In the genomic region with DNA sequence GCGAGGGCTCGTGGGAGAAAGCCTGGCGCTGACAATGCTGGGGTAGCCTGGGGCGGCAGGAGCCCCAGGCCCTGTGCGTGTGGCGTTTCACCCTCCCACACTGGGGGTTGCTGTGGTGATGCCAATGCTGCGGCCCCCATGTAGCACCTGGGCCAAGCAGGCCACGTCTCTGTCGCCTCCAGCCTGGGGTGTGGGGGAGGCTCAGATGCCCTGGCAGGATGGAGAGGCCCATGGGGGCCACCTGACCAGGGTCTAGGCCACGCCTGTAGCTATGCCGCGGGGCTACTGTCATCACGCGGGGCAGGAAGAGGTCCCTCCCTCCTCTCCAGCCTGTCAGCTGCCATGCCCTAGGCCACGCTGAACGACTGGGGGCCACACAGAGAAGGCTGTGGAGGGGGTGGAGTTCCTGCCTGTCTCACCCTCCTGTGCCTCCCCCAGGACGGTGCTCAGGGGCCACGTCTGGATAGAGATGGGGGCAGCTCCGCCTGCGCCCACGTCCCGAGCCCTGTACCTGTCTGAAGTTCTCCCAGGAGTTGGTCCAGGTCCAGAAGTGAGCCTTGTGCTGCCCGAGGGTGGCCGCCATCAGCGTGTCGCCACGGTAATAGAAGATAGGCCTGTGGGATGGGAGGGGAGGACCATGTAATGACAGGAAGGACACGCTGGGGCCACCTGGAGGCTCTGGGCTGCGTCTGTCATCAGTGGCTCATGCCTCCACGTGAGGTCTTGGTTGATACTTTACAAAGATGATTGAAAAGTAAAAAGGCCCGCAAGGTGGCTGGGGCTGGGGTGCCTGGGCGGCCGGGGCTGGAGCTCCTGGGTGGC, we compare ENCODE assay signal across 13 cellular contexts. TPM values are rescaled to one million over a fixed set of nuclear protein-coding genes. Genes with fewer than 3 reads are reported as not detected.
A peak's percentile ranks its signal among the peaks of the same experiment; 100 is the strongest.
DNase-seq lines count a peak whose midpoint lies in the region; ATAC-seq and TF ChIP-seq lines count a peak whose summit lies in the region.
"Had no signal": no experiment of that assay in that cellular context is flagged by ENCODE, and none has a peak within 500 bp of the region (broad histone marks: within the 10 kb centered on the region; RNA-seq: fewer than 3 reads in every experiment).

No MANE protein-coding gene starts in this region.

- H3K4me2 ChIP-seq in HCT116 (ENCODE audit: low read length) = no peak overlapping the region
- H3K4me2 ChIP-seq in neuronal stem cell (ENCODE audit: insufficient read depth, low read length, poor library complexity, severe bottlenecking) = no peak overlapping the region
- H3K4me2 ChIP-seq: BLaER1, KMS-11 had no signal

- no TSS peak for BruUV-seq in HCT116 (replicated peaks; lab: Mats Ljungman, UMichigan)

- TF ChIP-seq POLR2A in HCT116 (IDR thresholded peaks at IDR 0.05; ENCODE audit: borderline replicate concordance, extremely low read depth, insufficient read depth, insufficient read length) = no peak

- H3K27me3 ChIP-seq in HCT116 (ENCODE audit: insufficient read depth, low read length) = no peaks in the 10 kb centered on the region
- H3K27me3 ChIP-seq in neuronal stem cell (ENCODE audit: control insufficient read depth in 3 of 3, insufficient read depth in 3 of 3, low read depth in 1 of 3, low read length in 3 of 3) = no peaks in the 10 kb centered on the region
- H3K27me3 ChIP-seq: BLaER1 had no signal

- TF ChIP-seq RAD21 in HCT116 (IDR thresholded peaks at IDR 0.05; ENCODE audit: low read depth) = no peak

- peak overlapping the region; percentile 37 for H2BK15ac ChIP-seq in neuronal stem cell (ENCODE audit: low read length)

- no peak overlapping the region for H3K9ac ChIP-seq in HCT116 (ENCODE audit: low read length)
- H3K9ac ChIP-seq in neuronal stem cell (ENCODE audit: low read depth, low read length, poor library complexity) = no peak overlapping the region
- H3K9ac ChIP-seq: BLaER1, GM23248, KMS-11 had no signal

- H3K14ac ChIP-seq in neuronal stem cell (ENCODE audit: low read length) = no peak overlapping the region

- H3K27me3 Mint-ChIP-seq in activated T-cell treated with anti-CD3 and anti-CD28 coated beads, Interleukin-2, amount 50 U/mL, for 72 hours (ENCODE audit: low read depth) = no peaks in the 10 kb centered on the region
- H3K27me3 Mint-ChIP-seq: CD8-positive, alpha-beta memory T cell; IgD-negative memory B cell had no signal

- H3K79me2 ChIP-seq in HCT116 (ENCODE audit: insufficient read depth, low read length) = no peaks in the 10 kb centered on the region

- H3K27ac ChIP-seq in HCT116 (ENCODE audit: low read depth, low read length) (no peak overlapping the region), RWPE1 (peak overlapping the region; percentile 83), neuronal stem cell (replicated peaks; ENCODE audit: low read length) (no peak overlapping the region)
- H3K27ac ChIP-seq: BLaER1, GM23248, KMS-11 had no signal

- H3K36me3 Mint-ChIP-seq in activated T-cell treated with anti-CD3 and anti-CD28 coated beads, Interleukin-2, amount 50 U/mL, for 72 hours (ENCODE audit: insufficient read depth in 2 of 2) = no peaks in the 10 kb centered on the region
- H3K36me3 Mint-ChIP-seq: IgD-negative memory B cell had no signal

- H3K4me3 ChIP-seq in HCT116 (replicated peaks in 1 of 2; ENCODE audit: low read depth in 1 of 2, low read length in 2 of 2) (no peak overlapping the region), neuronal stem cell (ENCODE audit: low read length in 2 of 2) (no peak overlapping the region)
- H3K4me3 ChIP-seq: BLaER1, GM23248 had no signal

- H3K4me3 Mint-ChIP-seq in activated T-cell treated with anti-CD3 and anti-CD28 coated beads, Interleukin-2, amount 50 U/mL, for 72 hours = no peak overlapping the region
- H3K4me3 Mint-ChIP-seq: CD8-positive, alpha-beta memory T cell; IgD-negative memory B cell had no signal

- POLR2A ChIA-PET in HCT116 (lab: Charles Lee) (no interaction called here), RWPE1 (lab: Yijun Ruan, JAX; ENCODE audit: low non-redundant PET) (no interaction called here)

- no peak overlapping the region for H3K18ac ChIP-seq in neuronal stem cell (ENCODE audit: low read length)

- no peaks in the 10 kb centered on the region for H3K4me1 Mint-ChIP-seq in activated T-cell treated with anti-CD3 and anti-CD28 coated beads, Interleukin-2, amount 50 U/mL, for 72 hours (ENCODE audit: low read depth)
- H3K4me1 Mint-ChIP-seq: CD8-positive, alpha-beta memory T cell; IgD-negative memory B cell had no signal

- H3K23ac ChIP-seq in neuronal stem cell (ENCODE audit: low read depth, low read length, poor library complexity) = no peak overlapping the region

- CTCF ChIA-PET in HCT116 (lab: Charles Lee) (no interaction called here), RWPE1 (lab: Yijun Ruan, JAX) (interaction anchor here (0.8 kb wide), 1 partner anchor 9 kb away, joined by 3 read pairs; no protein-coding TSS in a partner anchor)

- H3K36me3 ChIP-seq in HCT116 (ENCODE audit: control insufficient read depth in 1 of 2, insufficient read depth in 2 of 2, low read length in 2 of 2) = no peaks in the 10 kb centered on the region
- H3K36me3 ChIP-seq in neuronal stem cell (replicated peaks in 1 of 2; ENCODE audit: control insufficient read depth in 2 of 2, insufficient read depth in 2 of 2, low read length in 2 of 2) = no peaks in the 10 kb centered on the region

- H3K27ac Mint-ChIP-seq in activated T-cell treated with anti-CD3 and anti-CD28 coated beads, Interleukin-2, amount 50 U/mL, for 72 hours = no peak overlapping the region
- H3K27ac Mint-ChIP-seq: IgD-negative memory B cell had no signal

- no peak overlapping the region for H3K4ac ChIP-seq in neuronal stem cell (ENCODE audit: low read length)

- no peak overlapping the region for H2AK5ac ChIP-seq in neuronal stem cell (ENCODE audit: low read depth, low read length)

- intact Hi-C loops in HCT116 (cut with micrococcal nuclease) = no loop called here

- ATAC-seq in HCT116 = peak; percentile 41; the same call in 1 of the 2 replicates
- no peak for ATAC-seq in activated T-cell treated with anti-CD3 and anti-CD28 coated beads, Interleukin-2, amount 50 U/mL, for 72 hours (replicated peaks in 1 of 2)

- H4K91ac ChIP-seq in neuronal stem cell (ENCODE audit: low read depth, low read length, poor library complexity) = no peak overlapping the region

- H4K8ac ChIP-seq in neuronal stem cell (ENCODE audit: low read depth, low read length) = peak overlapping the region; percentile 92

- H3K9me3 ChIP-seq in HCT116 (ENCODE audit: control insufficient read depth in 1 of 2, insufficient read depth in 1 of 2, low read depth in 1 of 2, low read length in 2 of 2) (no peaks in the 10 kb centered on the region), neuronal stem cell (replicated peaks in 1 of 2; ENCODE audit: control insufficient read depth in 2 of 2, insufficient read depth in 1 of 2, low read depth in 1 of 2, low read length in 2 of 2) (no peaks in the 10 kb centered on the region)
- H3K9me3 ChIP-seq: BLaER1, Caco-2 had no signal

- RAD21 ChIA-PET in HCT116 (lab: Charles Lee; ENCODE audit: low non-redundant PET in 1 of 2, low total read pairs in 2 of 2, uncharacterized antibody in 2 of 2, unreplicated experiment in 2 of 2) = no interaction called here

- whole genome bisulfite sequencing in neuronal stem cell (ENCODE audit: extremely low coverage in 2 of 2, insufficient read length in 2 of 2, insufficient replicate concordance in 1 of 2), 2 donors = no CpG with 5 or more reads among the region's 33 CpGs

- H2AFZ ChIP-seq in HCT116 (ENCODE audit: low read depth, low read length, poor library complexity, severe bottlenecking) = no peak overlapping the region
- H2AFZ ChIP-seq in neuronal stem cell (ENCODE audit: low read length) = no peak overlapping the region
- H2AFZ ChIP-seq: GM23248 had no signal

- no peak for TF ChIP-seq CTCF in HCT116 (IDR thresholded peaks at IDR 0.05 in 2 of 3, conservative IDR thresholded peaks at IDR 0.05 in 1 of 3; ENCODE audit: borderline replicate concordance in 1 of 3, insufficient read depth in 1 of 3, low read depth in 2 of 3, low read length in 2 of 3)
- TF ChIP-seq CTCF in RWPE1 (conservative IDR thresholded peaks at IDR 0.05; ENCODE audit: low read depth) = no peak

- H3K9me3 Mint-ChIP-seq in activated T-cell treated with anti-CD3 and anti-CD28 coated beads, Interleukin-2, amount 50 U/mL, for 72 hours = no peaks in the 10 kb centered on the region
- H3K9me3 Mint-ChIP-seq: CD8-positive, alpha-beta memory T cell; IgD-negative memory B cell had no signal

- H2BK120ac ChIP-seq in neuronal stem cell (ENCODE audit: low read depth, low read length) = no peak overlapping the region

- no peak overlapping the region for H2BK12ac ChIP-seq in neuronal stem cell (ENCODE audit: low read length)

- no peaks in the 10 kb centered on the region for H3K9me2 ChIP-seq in HCT116 (ENCODE audit: insufficient read depth)

- H2BK5ac ChIP-seq in neuronal stem cell (ENCODE audit: low read length) = no peak overlapping the region

- H3K79me1 ChIP-seq in neuronal stem cell (ENCODE audit: low read depth, low read length) = peaks cover 2% of the 10 kb centered on the region

- H4K20me1 ChIP-seq in HCT116 (ENCODE audit: insufficient read depth) = no peaks in the 10 kb centered on the region

- DNase-seq in HCT116 (ENCODE audit: low read depth, low spot score) (no peak), RWPE1 (ENCODE audit: low spot score) (no peak), neuronal stem cell (ENCODE audit: low spot score) (no peak)
- DNase-seq in activated T-cell treated with anti-CD3 and anti-CD28 coated beads, Interleukin-2, amount 50 U/mL, for 72 hours = no peak
- DNase-seq in effector CD4-positive, alpha-beta T cell = no peak
- DNase-seq: AML-193; Caco-2; CD8-positive, alpha-beta memory T cell; GF-D8; GM23248 had no signal

- H3K4me1 ChIP-seq in HCT116 (ENCODE audit: control insufficient read depth in 1 of 2, insufficient read depth in 2 of 2, low read length in 2 of 2) = no peaks in the 10 kb centered on the region
- no peaks in the 10 kb centered on the region for H3K4me1 ChIP-seq in neuronal stem cell (ENCODE audit: control insufficient read depth in 2 of 2, insufficient read depth in 1 of 2, low read depth in 1 of 2, low read length in 2 of 2)
- H3K4me1 ChIP-seq: Caco-2 had no signal

RNA-seq across cellular contexts. Expression of gene APRT, which starts 12.7 kb away (rescaled TPM):
- total RNA-seq in HCT116 (2021; ENCODE audit: unreplicated experiment) = 311 TPM
- polyA plus RNA-seq in HCT116 (2012) = 329 and 349 TPM in 2 replicates
- 146 TPM for polyA plus RNA-seq in neuronal stem cell (2013, experiment 1 of 2)
- 150 TPM for polyA plus RNA-seq in neuronal stem cell (2013, experiment 2 of 2)
- 100 to 1,000 TPM; 116 to 139 TPM for total RNA-seq in activated T-cell treated with anti-CD3 and anti-CD28 coated beads, Interleukin-2, amount 50 U/mL, for 72 hours

RNA-seq across cellular contexts. Expression of gene CDT1, which starts 20.9 kb away (rescaled TPM):
- total RNA-seq in HCT116 (2021; ENCODE audit: unreplicated experiment) = 160 TPM
- polyA plus RNA-seq in HCT116 (2012) = 123 and 132 TPM in 2 replicates
- 40.6 TPM for polyA plus RNA-seq in neuronal stem cell (2013, experiment 1 of 2)
- 40.0 TPM for polyA plus RNA-seq in neuronal stem cell (2013, experiment 2 of 2)
- 100 to 1,000 TPM; 167 to 172 TPM for total RNA-seq in activated T-cell treated with anti-CD3 and anti-CD28 coated beads, Interleukin-2, amount 50 U/mL, for 72 hours

RNA-seq across cellular contexts. Expression of gene GALNS, which starts 32.3 kb away (rescaled TPM):
- total RNA-seq in HCT116 (2021; ENCODE audit: unreplicated experiment) = 44.6 TPM
- polyA plus RNA-seq in HCT116 (2012) = 22.7 and 24.3 TPM in 2 replicates
- 9.6 TPM for polyA plus RNA-seq in neuronal stem cell (2013, experiment 1 of 2)
- 9.1 TPM for polyA plus RNA-seq in neuronal stem cell (2013, experiment 2 of 2)
- 10 to 100 TPM; 26.1 to 31.7 TPM for total RNA-seq in activated T-cell treated with anti-CD3 and anti-CD28 coated beads, Interleukin-2, amount 50 U/mL, for 72 hours

RNA-seq across cellular contexts. Expression of gene TRAPPC2L, which starts 32.5 kb away (rescaled TPM):
- 94.1 TPM for total RNA-seq in HCT116 (2021; ENCODE audit: unreplicated experiment)
- 141 and 162 TPM in 2 replicates for polyA plus RNA-seq in HCT116 (2012)
- polyA plus RNA-seq in neuronal stem cell (2013, experiment 1 of 2) = 57.0 TPM
- polyA plus RNA-seq in neuronal stem cell (2013, experiment 2 of 2) = 58.2 TPM
- total RNA-seq in activated T-cell treated with anti-CD3 and anti-CD28 coated beads, Interleukin-2, amount 50 U/mL, for 72 hours = 10 to 100 TPM; 32.0 to 35.2 TPM

RNA-seq across cellular contexts. Expression of gene PIEZO1, which starts 39.4 kb away (rescaled TPM):
- 224 TPM for total RNA-seq in HCT116 (2021; ENCODE audit: unreplicated experiment)
- polyA plus RNA-seq in HCT116 (2012) = 198 and 280 TPM in 2 replicates
- polyA plus RNA-seq in neuronal stem cell (2013, experiment 1 of 2) = 8.0 TPM
- 9.2 TPM for polyA plus RNA-seq in neuronal stem cell (2013, experiment 2 of 2)
- total RNA-seq in activated T-cell treated with anti-CD3 and anti-CD28 coated beads, Interleukin-2, amount 50 U/mL, for 72 hours = 100 to 1,000 TPM in 1 of 2 donors, 10 to 100 TPM in 1; 94.1 to 141 TPM
